In genomic region chr5:91305640-91306039, GRCh38 we compare ENCODE assay signal across 18 cellular contexts.
"Had no signal": no experiment of that assay in that cellular context is flagged by ENCODE, and none has a peak within 500 bp of the region (broad histone marks: within the 10 kb centered on the region; RNA-seq: fewer than 3 reads in every experiment).

No MANE protein-coding gene starts in this region.

- H3K4me1 ChIP-seq: uterus had no signal

- H3K27ac ChIP-seq: left lung had no signal

- ATAC-seq: activated CD4-positive, CD25-positive, alpha-beta regulatory T cell treated with anti-CD3 and anti-CD28 coated beads, Interleukin-2, amount 50 U/mL, for 24 hours; esophagus mucosa; left lung; natural killer cell; T-cell had no signal

- H3K9me3 ChIP-seq: left lung, stomach, tibial artery, uterus had no signal

- H3K27me3 Mint-ChIP-seq: memory B cell, T-cell had no signal

- H3K27me3 ChIP-seq: left lung, stomach, tibial artery, uterus had no signal

- H3K4me1 Mint-ChIP-seq: memory B cell had no signal

- H3K4me3 ChIP-seq: left lung, stomach, tibial artery, uterus had no signal

- H3K4me3 Mint-ChIP-seq: activated naive CD4-positive, alpha-beta T cell treated with anti-CD3 and anti-CD28 coated beads for 36 hours; memory B cell; natural killer cell; T-cell had no signal

- DNase-seq: activated CD4-positive, alpha-beta T cell treated with anti-CD3 and anti-CD28 coated beads, Interleukin-2, amount 50 U/mL, for 1 hour; activated naive CD4-positive, alpha-beta T cell treated with anti-CD3 and anti-CD28 coated beads for 36 hours; activated T-cell treated with anti-CD3 and anti-CD28 coated beads for 4 hours; hippocampal formation; left lung; natural killer cell; occipital lobe; stimulated activated CD4-positive, alpha-beta T cell treated with anti-CD3 and anti-CD28 coated beads, Interleukin-12 subunit alpha, Interleukin-12 subunit beta, amount 100 ng/mL, for 4 hours; stimulated activated CD4-positive, alpha-beta T cell treated with anti-CD3 and anti-CD28 coated beads, Interleukin-2, amount 100 ng/mL, for 24 hours; stomach; T-cell; T1000; tibial artery; uterus had no signal

- H3K36me3 ChIP-seq: stomach, tibial artery, uterus had no signal

- H3K9me3 Mint-ChIP-seq: activated naive CD4-positive, alpha-beta T cell treated with anti-CD3 and anti-CD28 coated beads for 36 hours; activated T-helper 2 cell treated with anti-CD3 and anti-CD28 coated beads, Interferon-gamma antibody, Interleukin-2, Interleukin-4, amounts not matched to agents 10 μg/mL and 5 μg/mL and 100 μg/mL, durations not matched to agents 14 hours and 24 hours and 36 hours; memory B cell; natural killer cell; T-cell had no signal

- H3K27ac Mint-ChIP-seq: activated naive CD4-positive, alpha-beta T cell treated with anti-CD3 and anti-CD28 coated beads for 36 hours; activated T-helper 2 cell treated with anti-CD3 and anti-CD28 coated beads, Interferon-gamma antibody, Interleukin-2, Interleukin-4, amounts not matched to agents 10 μg/mL and 5 μg/mL and 100 μg/mL, durations not matched to agents 14 hours and 24 hours and 36 hours; memory B cell; natural killer cell; T-cell had no signal

- H3K36me3 Mint-ChIP-seq: memory B cell, natural killer cell had no signal
